ENCODE assay signal across 7 cellular contexts in the genomic region with DNA sequence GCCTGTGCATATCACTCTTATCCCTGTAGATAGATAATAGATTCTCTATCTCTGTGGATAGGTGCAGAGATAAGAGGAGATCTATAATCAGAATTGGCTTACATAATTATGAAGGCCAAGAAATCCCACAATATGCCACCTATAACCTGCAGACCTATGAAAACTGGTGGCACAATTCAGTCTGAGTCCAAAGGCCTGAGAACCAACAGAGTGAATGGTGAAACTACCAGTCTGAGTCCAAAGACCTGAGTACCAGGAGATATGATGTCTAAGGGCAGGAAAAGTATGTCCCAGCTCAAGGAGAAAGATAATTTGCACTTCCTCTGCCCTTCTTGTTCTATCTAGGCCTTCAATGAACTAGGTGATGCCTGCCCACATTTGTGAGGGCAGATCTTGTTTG. TPM values are rescaled to one million over a fixed set of nuclear protein-coding genes. Genes with fewer than 3 reads are reported as not detected.
"Had no signal": no experiment of that assay in that cellular context is flagged by ENCODE, and none has a peak within 500 bp of the region (broad histone marks: within the 10 kb centered on the region; RNA-seq: fewer than 3 reads in every experiment).

No MANE protein-coding gene starts in this region.

RNA-seq across cellular contexts. Expression of a gene that starts 54.6 kb away (rescaled TPM):
- total RNA-seq: neural crest cell, occipital lobe, progenitor cell of endocrine pancreas, right atrium auricular region had no signal
- polyA plus RNA-seq: naive thymus-derived CD8-positive, alpha-beta T cell; neural cell; smooth muscle cell had no signal
